Comparison of ENCODE assay signal across 8 cellular contexts in the genomic region with DNA sequence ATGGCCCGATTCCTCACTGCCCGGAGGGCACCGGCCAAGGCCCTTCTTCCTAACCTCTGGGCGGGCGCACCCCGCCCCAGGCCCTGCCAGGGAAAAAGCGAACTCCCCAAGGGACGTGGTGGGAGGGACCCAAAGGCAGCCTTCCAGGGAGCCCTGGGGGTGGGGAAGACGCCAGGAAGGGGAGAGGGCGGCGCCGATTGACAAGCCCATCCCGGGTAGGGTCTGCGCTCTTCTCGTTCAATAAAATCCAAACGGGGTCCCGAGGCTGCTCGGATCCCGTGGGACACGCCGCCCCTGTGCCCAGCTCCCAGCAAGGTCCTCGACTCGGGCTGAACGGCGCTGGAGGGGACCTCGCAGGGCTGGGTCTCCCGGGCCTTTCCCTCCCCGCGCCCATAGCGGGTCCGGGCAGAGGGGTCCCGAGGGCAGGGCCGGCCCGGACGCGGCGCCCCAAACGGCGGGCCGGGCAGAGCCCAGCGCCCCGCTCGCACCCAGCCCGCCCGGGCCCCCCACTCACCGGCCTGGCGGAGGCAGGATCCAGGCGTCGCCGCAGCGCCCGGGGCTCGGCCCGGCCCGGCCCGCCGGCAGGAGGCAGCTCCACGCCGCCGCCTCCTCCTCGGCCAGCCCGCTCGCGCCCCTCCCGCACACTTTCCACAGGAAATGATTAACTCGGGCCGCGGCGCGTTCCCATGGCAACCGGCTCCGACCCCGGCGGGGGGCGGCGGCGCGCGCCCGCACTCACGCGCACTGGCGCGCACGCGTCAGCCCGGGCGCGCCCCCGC. TPM values are rescaled to one million over a fixed set of nuclear protein-coding genes. Genes with fewer than 3 reads are reported as not detected.
A peak's percentile ranks its signal among the peaks of the same experiment; 100 is the strongest.
DNase-seq lines count a peak whose midpoint lies in the region; ATAC-seq and TF ChIP-seq lines count a peak whose summit lies in the region.

KIFC3 (minus strand) TSS at position 636 of the 779 bp plus-strand sequence. CDS start 4,248 bp downstream, outside the sequence.

- H3K4me3 Mint-ChIP-seq in naive thymus-derived CD4-positive, alpha-beta T cell: peak within 1 kb of the TSS; percentile 82 to 98 (median 90)

- H3K27ac ChIP-seq in RWPE1: peak within 1 kb of the TSS; percentile 90
- H3K27ac ChIP-seq in naive thymus-derived CD4-positive, alpha-beta T cell (ENCODE audit: low read depth, low read length): no peak within 1 kb of the TSS

- peaks cover 19 to 38% (median 31%) of the 10 kb centered on the region in 7 donors for H3K4me1 Mint-ChIP-seq in naive thymus-derived CD4-positive, alpha-beta T cell

- peak; percentile 80 for ATAC-seq in naive thymus-derived CD4-positive, alpha-beta T cell
- ATAC-seq in HG02759 (IDR thresholded peaks at IDR 0.05; ENCODE audit: unreplicated experiment): no peak

- intact Hi-C loops in naive thymus-derived CD4-positive, alpha-beta T cell (cut with micrococcal nuclease): loop anchor here in 1 of 2 donors (1.0 kb wide), 1 partner anchor 8 kb away; no protein-coding TSS in a partner anchor

- CTCF ChIA-PET in AG04449 (lab: Yijun Ruan, JAX): interaction anchor here (1.0 to 3.0 kb wide), 5 partner anchors 8 to 62 kb away, joined by 3 to 12 read pairs (median 3); no protein-coding TSS in a partner anchor
- CTCF ChIA-PET in RWPE1 (lab: Yijun Ruan, JAX): interaction anchor here (0.5 to 1.8 kb wide), 7 partner anchors 43 to 514 kb away, joined by 3 to 5 read pairs (median 3); no protein-coding TSS in a partner anchor
- CTCF ChIA-PET in naive thymus-derived CD4-positive, alpha-beta T cell (lab: Charles Lee): interaction anchor here (1.0 kb wide), 1 partner anchor 14 kb away, joined by 3 read pairs; no protein-coding TSS in a partner anchor

- peak within 1 kb of the TSS in 8 of 9 donors; percentile 6 to 72 (median 52) for H3K27ac Mint-ChIP-seq in naive thymus-derived CD4-positive, alpha-beta T cell

- H3K4me1 ChIP-seq in naive thymus-derived CD4-positive, alpha-beta T cell (ENCODE audit: control insufficient read depth in 2 of 2, insufficient read depth in 2 of 2, low read length in 2 of 2): peaks cover 0 to 12% of the 10 kb centered on the region in 2 donors

- peak within 1 kb of the TSS; percentile 75 for H3K4me3 ChIP-seq in AG04449 (ENCODE audit: low read depth, low read length)
- peak within 1 kb of the TSS; percentile 39 for H3K4me3 ChIP-seq in naive thymus-derived CD4-positive, alpha-beta T cell (ENCODE audit: low read length)

- peaks cover 0 to 3% (median 0%) of the 10 kb centered on the region in 11 donors for H3K9me3 Mint-ChIP-seq in naive thymus-derived CD4-positive, alpha-beta T cell

- no peak for DNase-seq in AG04449 (ENCODE audit: low read depth, low spot score)
- peak; percentile 46 for DNase-seq in H4 (ENCODE audit: low spot score)
- DNase-seq in RWPE1 (ENCODE audit: low spot score): peak; percentile 68
- DNase-seq in activated effector memory CD4-positive, alpha-beta T cell treated with Interleukin-2 at 50 U/mL for 16 hours: peak; percentile 57
- DNase-seq in fibroblast of peridontal ligament (ENCODE audit: extremely low read depth): peak; percentile 42
- DNase-seq in naive thymus-derived CD4-positive, alpha-beta T cell: peak in 5 of 9 donors; percentile 19 to 77 (median 30)
- DNase-seq in stimulated activated CD8-positive, alpha-beta memory T cell treated with anti-CD3 and anti-CD28 coated beads, Interleukin-7, amount 100 ng/mL, for 4 hours (ENCODE audit: low read depth in 2 of 2): peak; percentile 59 to 78

- H3K36me3 ChIP-seq in naive thymus-derived CD4-positive, alpha-beta T cell (ENCODE audit: control insufficient read depth in 2 of 3, insufficient read depth in 3 of 3, low read length in 3 of 3): no peaks in the 10 kb centered on the region

- peak; percentile 7 for TF ChIP-seq CTCF in AG04449 (IDR thresholded peaks at IDR 0.05; ENCODE audit: insufficient read depth, low read length, missing control alignments)
- peak; percentile 23 for TF ChIP-seq CTCF in RWPE1 (conservative IDR thresholded peaks at IDR 0.05; ENCODE audit: low read depth)

- H3K27me3 ChIP-seq in naive thymus-derived CD4-positive, alpha-beta T cell (ENCODE audit: control insufficient read depth in 2 of 2, insufficient read depth in 2 of 2, low read length in 2 of 2): peaks cover 0 to 8% of the 10 kb centered on the region in 2 donors

- POLR2A ChIA-PET in AG04449 (lab: Yijun Ruan, JAX): interaction anchor here (0.5 to 1.3 kb wide), 5 partner anchors 8 to 68 kb away, joined by 3 to 4 read pairs (median 3); no protein-coding TSS in a partner anchor
- POLR2A ChIA-PET in RWPE1 (lab: Yijun Ruan, JAX; ENCODE audit: low non-redundant PET): no interaction called here
- POLR2A ChIA-PET in naive thymus-derived CD4-positive, alpha-beta T cell (lab: Charles Lee): no interaction called here

- H3K27me3 Mint-ChIP-seq in naive thymus-derived CD4-positive, alpha-beta T cell: peaks cover 9 to 63% (median 23%) of the 10 kb centered on the region in 5 donors

- H3K36me3 Mint-ChIP-seq in naive thymus-derived CD4-positive, alpha-beta T cell: peaks cover 0 to 6% (median 0%) of the 10 kb centered on the region in 5 donors

- H3K9me3 ChIP-seq in naive thymus-derived CD4-positive, alpha-beta T cell (ENCODE audit: control insufficient read depth in 2 of 3, low read length in 3 of 3): no peaks in the 10 kb centered on the region

RNA-seq across cellular contexts. Expression of gene KIFC3, which starts in this region (rescaled TPM):
- total RNA-seq in H4 (2014; rRNA removed; shearing (Covaris generic)): 12.2 and 27.4 TPM in 2 replicates
- 1 to 10 TPM in 2 of 5 experiments, under 1 TPM in 2, not detected in 1; 0.73 to 9.2 (median 1.6) TPM for total RNA-seq in naive thymus-derived CD4-positive, alpha-beta T cell
- not detected for polyA plus RNA-seq in naive thymus-derived CD4-positive, alpha-beta T cell
